In the genomic region with DNA sequence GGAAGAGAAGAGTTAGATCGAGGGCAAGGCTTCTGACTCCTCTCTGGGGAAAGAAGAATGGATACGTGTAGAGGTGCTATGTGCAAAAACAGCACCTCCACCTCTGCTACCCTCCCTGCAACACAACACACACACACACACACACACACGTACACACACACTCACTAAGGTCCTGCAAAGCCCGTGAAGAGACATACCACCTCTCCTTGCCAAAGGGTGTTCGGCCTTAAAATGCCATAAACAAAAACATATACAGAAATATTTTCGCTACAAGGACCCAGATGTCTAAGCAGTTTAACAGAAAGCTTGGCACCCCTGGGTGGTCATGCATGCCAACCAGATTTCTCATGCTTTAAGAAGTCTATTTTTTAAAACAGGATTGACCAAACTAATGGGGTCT, we compare ENCODE assay signal across 8 cellular contexts.
DNase-seq lines count a peak whose midpoint lies in the region; ATAC-seq and TF ChIP-seq lines count a peak whose summit lies in the region.

No MANE protein-coding gene starts in this region.

- H3K36me3 Mint-ChIP-seq in memory B cell: peaks cover 13% of the 10 kb centered on the region

- H3K9me3 Mint-ChIP-seq in memory B cell: peaks cover 2% of the 10 kb centered on the region

- no peak for DNase-seq in AG04449 (ENCODE audit: low read depth, low spot score)
- DNase-seq in HCEC 1CT: peak; percentile 1
- peak; percentile 39 for DNase-seq in amniotic epithelial cell (ENCODE audit: low read depth)
- no peak for DNase-seq in memory B cell (ENCODE audit: low spot score in 2 of 2)
- no peak for DNase-seq in Kasumi-1 (lab: John Stamatoyannopoulos, UW)
- DNase-seq in NOMO-1 treated with DMSO at 0.1 percent for 48 hours (lab: John Stamatoyannopoulos, UW; ENCODE audit: unreplicated experiment): no peak
- DNase-seq in HuH-7 (ENCODE audit: low spot score): no peak

- ATAC-seq in memory B cell (ENCODE audit: low read depth) (no peak), GM21360 (IDR thresholded peaks at IDR 0.05; ENCODE audit: unreplicated experiment) (no peak)

- peak overlapping the region; percentile 74 for H3K4me3 ChIP-seq in AG04449 (ENCODE audit: low read depth, low read length)

- CTCF ChIA-PET in AG04449 (lab: Yijun Ruan, JAX): interaction anchor here (1.5 kb wide), 1 partner anchor 13 kb away, joined by 3 read pairs; a partner anchor contains a TSS

- peak overlapping the region; percentile 96 for H3K4me3 Mint-ChIP-seq in memory B cell

- peak overlapping the region; percentile 97 for H3K27ac Mint-ChIP-seq in memory B cell

- H3K4me1 Mint-ChIP-seq in memory B cell: peaks cover 46% of the 10 kb centered on the region

- TF ChIP-seq CTCF in AG04449 (IDR thresholded peaks at IDR 0.05; ENCODE audit: insufficient read depth, low read length, missing control alignments): no peak

- POLR2A ChIA-PET in AG04449 (lab: Yijun Ruan, JAX): interaction anchor here (0.7 kb wide), 1 partner anchor 163 kb away, joined by 4 read pairs; no protein-coding TSS in a partner anchor

- H3K27me3 Mint-ChIP-seq in memory B cell: no peaks in the 10 kb centered on the region

Comparison
In these comparisons a context has a peak if more than half of its experiments do, and no peak if none do; other contexts are left out.
1. DNase-seq: peak in HCEC 1CT (single experiment) and amniotic epithelial cell (single experiment); none in AG04449 (single experiment), memory B cell (0 of 2), Kasumi-1 (0 of 2), NOMO-1 treated with DMSO at 0.1 percent for 48 hours (single experiment) and HuH-7 (single experiment).